ENCODE assay signal across 8 cellular contexts in the genomic region with DNA sequence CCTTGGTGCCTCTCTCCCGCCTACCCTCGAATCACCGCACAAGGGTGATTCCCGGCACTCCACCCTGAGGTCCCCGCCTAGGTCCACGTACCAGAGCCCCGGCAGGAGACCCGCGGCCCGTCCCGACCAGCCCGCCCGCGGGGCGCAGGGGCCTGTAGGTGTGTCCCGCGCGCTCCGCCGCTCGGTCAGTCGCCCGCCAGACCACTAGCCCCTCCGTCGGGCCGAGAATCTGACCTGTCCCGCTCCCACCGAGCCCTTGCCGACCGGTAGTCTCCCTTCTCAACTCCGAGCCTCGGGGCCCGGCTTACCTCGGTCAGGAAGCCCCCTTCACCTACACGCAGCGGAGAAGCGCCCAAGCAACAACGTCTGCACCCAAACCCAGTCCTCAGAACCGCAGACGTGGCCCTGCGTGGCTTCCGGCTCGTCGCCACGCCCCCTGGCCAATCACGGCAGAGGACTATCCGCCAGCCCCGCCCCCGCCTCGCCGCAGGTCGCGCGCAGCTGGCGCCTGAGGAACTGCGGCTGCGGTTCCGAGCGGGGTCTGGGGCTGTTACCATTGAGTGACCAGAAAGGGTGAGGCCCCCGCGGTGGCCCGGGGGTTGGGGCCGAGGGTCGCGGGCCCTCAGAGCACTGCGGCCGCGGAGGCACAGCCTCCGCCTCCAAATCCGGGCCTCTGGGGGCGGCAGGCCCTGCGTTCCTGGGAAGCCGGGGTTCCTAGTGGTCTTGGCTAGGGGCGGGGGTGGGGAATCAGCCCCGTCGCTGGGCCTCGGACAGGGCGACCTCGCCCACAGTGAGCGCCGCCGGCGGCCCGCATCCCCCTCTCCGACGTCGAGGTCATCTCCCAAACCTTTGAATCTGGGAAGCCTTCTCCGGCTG. TPM values are rescaled to one million over a fixed set of nuclear protein-coding genes. Genes with fewer than 3 reads are reported as not detected.
DNase-seq lines count a peak whose midpoint lies in the region; ATAC-seq and TF ChIP-seq lines count a peak whose summit lies in the region.

A gene with protein sequence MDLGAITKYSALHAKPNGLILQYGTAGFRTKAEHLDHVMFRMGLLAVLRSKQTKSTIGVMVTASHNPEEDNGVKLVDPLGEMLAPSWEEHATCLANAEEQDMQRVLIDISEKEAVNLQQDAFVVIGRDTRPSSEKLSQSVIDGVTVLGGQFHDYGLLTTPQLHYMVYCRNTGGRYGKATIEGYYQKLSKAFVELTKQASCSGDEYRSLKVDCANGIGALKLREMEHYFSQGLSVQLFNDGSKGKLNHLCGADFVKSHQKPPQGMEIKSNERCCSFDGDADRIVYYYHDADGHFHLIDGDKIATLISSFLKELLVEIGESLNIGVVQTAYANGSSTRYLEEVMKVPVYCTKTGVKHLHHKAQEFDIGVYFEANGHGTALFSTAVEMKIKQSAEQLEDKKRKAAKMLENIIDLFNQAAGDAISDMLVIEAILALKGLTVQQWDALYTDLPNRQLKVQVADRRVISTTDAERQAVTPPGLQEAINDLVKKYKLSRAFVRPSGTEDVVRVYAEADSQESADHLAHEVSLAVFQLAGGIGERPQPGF (minus strand): TSS at position 395 of the 876 bp plus-strand sequence. CDS start 2,253 bp downstream, outside the sequence.
A gene (plus strand): TSS at position 487 of the 876 bp plus-strand sequence. CDS start 1,095 bp downstream, outside the sequence.

- DNase-seq in AG08395 (ENCODE audit: low spot score), result peak; percentile 97
- DNase-seq in NCI-H2227 (lab: John Stamatoyannopoulos, UW; ENCODE audit: unreplicated experiment), result peak; percentile 88
- peak; percentile 91 for DNase-seq in activated B cell treated with CpG ODN at 0.5 μM for 24 hours
- DNase-seq in cardiac fibroblast (ENCODE audit: low read depth in 2 of 2), result peak; percentile 85 to 88
- peak; percentile 90 for DNase-seq in inferior parietal cortex (ENCODE audit: extremely low spot score)
- peak; percentile 97 for DNase-seq in spleen

- TF ChIP-seq POLR2A in spleen (IDR thresholded peaks at IDR 0.05), result peak in 2 of 3 donors; percentile 50 to 58

- CTCF ChIA-PET in activated B cell treated with CpG ODN at 0.5 μM for 24 hours (lab: Charles Lee), result interaction anchor here (1.3 kb wide), 1 partner anchor 127 kb away, joined by 5 read pairs; a partner anchor contains a TSS

- H3K4me1 ChIP-seq in spleen, result peaks cover 13 to 59% (median 29%) of the 10 kb centered on the region in 6 donors

- H3K27me3 ChIP-seq in spleen (replicated peaks in 1 of 7), result no peaks in the 10 kb centered on the region

- H3K9me3 ChIP-seq in spleen, result no peaks in the 10 kb centered on the region

- no peaks in the 10 kb centered on the region for H3K9me3 Mint-ChIP-seq in activated B cell treated with CpG ODN at 0.5 μM for 24 hours

- peak within 1 kb of the TSS; percentile 30 to 88 (median 83) for H3K27ac ChIP-seq in spleen

- TF ChIP-seq CTCF in activated B cell treated with CpG ODN at 0.5 μM for 24 hours (IDR thresholded peaks at IDR 0.05) (no peak), cardiac fibroblast (IDR thresholded peaks at IDR 0.05; ENCODE audit: low read depth, low read length) (no peak), spleen (IDR thresholded peaks at IDR 0.05 in 8 of 11, conservative IDR thresholded peaks at IDR 0.05 in 3 of 11) (peak in 3 of 11 experiments; percentile 16 to 36 (median 24))

- H3K36me3 Mint-ChIP-seq in activated B cell treated with CpG ODN at 0.5 μM for 24 hours (ENCODE audit: low read depth), result peaks cover 17% of the 10 kb centered on the region

- WGBS in spleen, 5 donors, result 1% methylated on average over 36 to 88 of the region's 88 CpGs

- intact Hi-C loops in activated B cell treated with CpG ODN at 0.5 μM for 24 hours (cut with micrococcal nuclease), result loop anchor here (1.0 to 10.0 kb wide), 6 partner anchors 22 to 1441 kb away; a partner anchor contains a TSS
- intact Hi-C loops in spleen (cut with DNase I; ENCODE audit: low total_unique reads), result loop anchor here (10.0 kb wide), 1 partner anchor 118 kb away; no protein-coding TSS in a partner anchor

- peak; percentile 94 for ATAC-seq in GM18873 (IDR thresholded peaks at IDR 0.05; ENCODE audit: low FRiP score, unreplicated experiment)
- ATAC-seq in HG03108 (IDR thresholded peaks at IDR 0.05; ENCODE audit: unreplicated experiment), result peak; percentile 96
- peak; percentile 97 for ATAC-seq in activated B cell treated with CpG ODN at 0.5 μM for 24 hours (ENCODE audit: low read depth)

- H3K36me3 ChIP-seq in spleen, result peaks cover 0 to 27% (median 5%) of the 10 kb centered on the region in 6 donors

- peak within 1 kb of the TSS; percentile 96 for H3K4me3 Mint-ChIP-seq in activated B cell treated with CpG ODN at 0.5 μM for 24 hours

- H3K27ac Mint-ChIP-seq in activated B cell treated with CpG ODN at 0.5 μM for 24 hours, result peak within 1 kb of the TSS; percentile 91

- peaks cover 31% of the 10 kb centered on the region for H3K4me1 Mint-ChIP-seq in activated B cell treated with CpG ODN at 0.5 μM for 24 hours

- H3K27me3 Mint-ChIP-seq in activated B cell treated with CpG ODN at 0.5 μM for 24 hours, result no peaks in the 10 kb centered on the region

- H3K4me3 ChIP-seq in cardiac fibroblast (replicated peaks in 1 of 2; ENCODE audit: low read depth in 2 of 2, low read length in 2 of 2) (peak within 1 kb of the TSS; percentile 85 to 93), spleen (peak within 1 kb of the TSS; percentile 66 to 94 (median 84))

- POLR2A ChIA-PET in activated B cell treated with CpG ODN at 0.5 μM for 24 hours (lab: Charles Lee), result interaction anchor here (0.6 to 1.0 kb wide), 4 partner anchors 19 to 947 kb away, joined by 3 to 4 read pairs (median 4); a partner anchor contains a TSS

RNA-seq across cellular contexts. Expression of the first gene that starts in this region (rescaled TPM):
- 18.2 and 20.1 TPM in 2 replicates for total RNA-seq in activated B cell treated with CpG ODN at 0.5 μM for 24 hours
- total RNA-seq in spleen, result 10 to 100 TPM; 13.2 to 32.9 (median 26.5) TPM
- polyA plus RNA-seq in spleen, result 1 to 10 TPM; 3.5 to 4.7 (median 4.2) TPM

RNA-seq across cellular contexts. Expression of the second gene that starts in this region (rescaled TPM):
- total RNA-seq in activated B cell treated with CpG ODN at 0.5 μM for 24 hours, result 1.7 and 1.8 TPM in 2 replicates
- 1 to 10 TPM; 1.9 to 4.2 (median 3.8) TPM for total RNA-seq in spleen
- polyA plus RNA-seq in spleen, result 1 to 10 TPM; 2.1 to 2.5 (median 2.1) TPM

Comparison
In these comparisons a context has a peak if more than half of its experiments do, and no peak if none do; other contexts are left out.
1. Peak in every context shown above with its lines: DNase-seq, ATAC-seq, H3K4me3 ChIP-seq and H3K27ac ChIP-seq.